ENCODE assay signal across 8 cellular contexts in genomic region chr2:127106457-127106997, GRCh38. TPM values are rescaled to one million over a fixed set of nuclear protein-coding genes. Genes with fewer than 3 reads are reported as not detected.
DNase-seq lines count a peak whose midpoint lies in the region; ATAC-seq and TF ChIP-seq lines count a peak whose summit lies in the region.

No MANE protein-coding gene starts in this region.

- H3K36me3 Mint-ChIP-seq in T-cell (no peaks in the 10 kb centered on the region), natural killer cell (no peaks in the 10 kb centered on the region)

- H3K27ac ChIP-seq in esophagus muscularis mucosa (replicated peaks in 1 of 4), result peak overlapping the region; percentile 77 to 93 (median 86)

- H3K36me3 ChIP-seq in esophagus muscularis mucosa, result no peaks in the 10 kb centered on the region

- DNase-seq in activated CD8-positive, alpha-beta memory T cell treated with anti-CD3 and anti-CD28 coated beads for 24 hours, result peak; percentile 71
- DNase-seq in activated CD8-positive, alpha-beta memory T cell treated with anti-CD3 and anti-CD28 coated beads, Interleukin-2, amount 50 U/mL, for 4 hours, result no peak
- DNase-seq in T-cell, result peak in 6 of 34 experiments; percentile 9 to 27 (median 16)
- DNase-seq in esophagus muscularis mucosa (ENCODE audit: extremely low spot score), result no peak
- no peak for DNase-seq in natural killer cell
- no peak for DNase-seq in NCI-H748 (lab: John Stamatoyannopoulos, UW; ENCODE audit: unreplicated experiment)
- DNase-seq in NCI-H524 treated with DMSO at 0.1 percent for 48 hours (lab: John Stamatoyannopoulos, UW), result no peak

- WGBS in esophagus muscularis mucosa, result 2% methylated on average over 20 of the region's 45 CpGs

- no peak overlapping the region for H3K27ac Mint-ChIP-seq in T-cell
- H3K27ac Mint-ChIP-seq in natural killer cell, result peak overlapping the region in 1 of 2 donors; percentile 69

- H3K4me1 Mint-ChIP-seq in T-cell (peaks cover 5 to 13% (median 6%) of the 10 kb centered on the region in 3 donors), natural killer cell (peaks cover 6 to 19% of the 10 kb centered on the region in 2 donors)

- H3K4me3 ChIP-seq in esophagus muscularis mucosa, result peak overlapping the region; percentile 73 to 89 (median 80)

- H3K9me3 ChIP-seq in esophagus muscularis mucosa, result no peaks in the 10 kb centered on the region

- H3K4me1 ChIP-seq in esophagus muscularis mucosa, result peaks cover 16 to 59% (median 50%) of the 10 kb centered on the region in 4 donors

- no peak for TF ChIP-seq EP300 in esophagus muscularis mucosa (IDR thresholded peaks at IDR 0.05)

- CTCF ChIA-PET in T-cell (lab: Charles Lee), result interaction anchor here (0.9 to 1.0 kb wide), 2 partner anchors 35 to 39 kb away, joined by 3 read pairs; no protein-coding TSS in a partner anchor

- H3K9me3 Mint-ChIP-seq in T-cell (no peaks in the 10 kb centered on the region), natural killer cell (no peaks in the 10 kb centered on the region)

- POLR2A ChIA-PET in T-cell (lab: Charles Lee), result no interaction called here

- H3K4me3 Mint-ChIP-seq in T-cell (peak overlapping the region; percentile 67 to 93 (median 78)), natural killer cell (peak overlapping the region; percentile 83)

- ATAC-seq in HG03025 (IDR thresholded peaks at IDR 0.05; ENCODE audit: low FRiP score, unreplicated experiment), result peak; percentile 21
- peak; percentile 21 to 33 (median 28) for ATAC-seq in T-cell (replicated peaks in 1 of 4)
- peak; percentile 17 to 29 (median 25) for ATAC-seq in natural killer cell

- H3K27me3 Mint-ChIP-seq in T-cell, result peaks cover 0 to 19% of the 10 kb centered on the region in 2 donors
- peaks cover 7 to 14% of the 10 kb centered on the region in 2 donors for H3K27me3 Mint-ChIP-seq in natural killer cell (ENCODE audit: low read depth in 2 of 2)

- no peak for TF ChIP-seq POLR2A in esophagus muscularis mucosa (IDR thresholded peaks at IDR 0.05; ENCODE audit: low read depth)

- no peaks in the 10 kb centered on the region for H3K27me3 ChIP-seq in esophagus muscularis mucosa

- TF ChIP-seq CTCF in esophagus muscularis mucosa (IDR thresholded peaks at IDR 0.05), result no peak
- TF ChIP-seq CTCF in natural killer cell (IDR thresholded peaks at IDR 0.05), result no peak

- intact Hi-C loops in esophagus muscularis mucosa (cut with DNase I) (no loop called here), natural killer cell (cut with micrococcal nuclease) (loop anchor here (2.0 to 5.0 kb wide), 2 partner anchors 26 to 39 kb away; no protein-coding TSS in a partner anchor)

RNA-seq across cellular contexts. Expression of gene BIN1, which starts 0.4 kb away (rescaled TPM):
- 100 to 1,000 TPM; 144 to 172 (median 151) TPM for total RNA-seq in T-cell
- 10 to 100 TPM; 32.4 to 78.2 (median 50.2) TPM for total RNA-seq in esophagus muscularis mucosa
- 100 to 1,000 TPM in 2 of 3 donors, 10 to 100 TPM in 1; 73.5 to 131 (median 107) TPM for total RNA-seq in natural killer cell
